15 cellular contexts compared by ENCODE assay signal in genomic region chr12:70005864-70006618, GRCh38.
"Had no signal": no experiment of that assay in that cellular context is flagged by ENCODE, and none has a peak within 500 bp of the region (broad histone marks: within the 10 kb centered on the region; RNA-seq: fewer than 3 reads in every experiment).

No MANE protein-coding gene starts in this region.

- FAIRE-seq: pancreas had no signal

- H3K27ac ChIP-seq: dorsolateral prefrontal cortex, gastroesophageal sphincter, heart right ventricle, neural progenitor cell, pancreas had no signal

- H3K9me3 ChIP-seq: pancreas had no signal

- H3K36me3 ChIP-seq: gastroesophageal sphincter, heart right ventricle, neural progenitor cell, pancreas had no signal

- H3K4me3 ChIP-seq: dorsolateral prefrontal cortex, gastroesophageal sphincter, heart right ventricle, lung, neural progenitor cell, pancreas had no signal

- ATAC-seq: gastroesophageal sphincter; heart right ventricle; left cardiac atrium; pancreas; stimulated activated memory B cell treated with anti-CD40 and anti-IgM and Interleukin-4, amounts not matched to agents 10 μg/mL and 1 μg/mL and 100 μg/mL, for 72 hours had no signal

- H3K4me3 Mint-ChIP-seq: activated naive CD4-positive, alpha-beta T cell treated with anti-CD3 and anti-CD28 coated beads for 36 hours; neural progenitor cell; stimulated activated memory B cell treated with anti-CD40 and anti-IgM and Interleukin-4, amounts not matched to agents 10 μg/mL and 1 μg/mL and 100 μg/mL, for 72 hours had no signal

- H3K27me3 ChIP-seq: dorsolateral prefrontal cortex, gastroesophageal sphincter, heart right ventricle, neural progenitor cell, pancreas had no signal

- H3K4me1 ChIP-seq: neural progenitor cell, pancreas had no signal

- DNase-seq: activated CD4-positive, alpha-beta T cell treated with anti-CD3 and anti-CD28 coated beads, Interleukin-2, amount 50 U/mL, for 48 hours; activated CD4-positive, CD25-positive, alpha-beta regulatory T cell treated with anti-CD3 and anti-CD28 coated beads, Interleukin-2, amount 50 U/mL, for 72 hours; activated naive CD4-positive, alpha-beta T cell treated with anti-CD3 and anti-CD28 coated beads for 36 hours; dorsolateral prefrontal cortex; erythroblast; heart right ventricle; left cardiac atrium; midbrain; pancreas; stimulated activated CD4-positive, alpha-beta T cell treated with anti-CD3 and anti-CD28 coated beads, Interleukin-2, amount 100 ng/mL, for 48 hours had no signal

- H3K4me1 Mint-ChIP-seq: stimulated activated memory B cell treated with anti-CD40 and anti-IgM and Interleukin-4, amounts not matched to agents 10 μg/mL and 1 μg/mL and 100 μg/mL, for 72 hours had no signal

- H3K27ac Mint-ChIP-seq: activated naive CD4-positive, alpha-beta T cell treated with anti-CD3 and anti-CD28 coated beads for 36 hours; activated T-helper 2 cell treated with anti-CD3 and anti-CD28 coated beads, Interferon-gamma antibody, Interleukin-2, Interleukin-4, amounts not matched to agents 10 μg/mL and 5 μg/mL and 100 μg/mL, durations not matched to agents 14 hours and 24 hours and 36 hours; neural progenitor cell; stimulated activated memory B cell treated with anti-CD40 and anti-IgM and Interleukin-4, amounts not matched to agents 10 μg/mL and 1 μg/mL and 100 μg/mL, for 72 hours had no signal
